8 cellular contexts compared by ENCODE assay signal in the genomic region with DNA sequence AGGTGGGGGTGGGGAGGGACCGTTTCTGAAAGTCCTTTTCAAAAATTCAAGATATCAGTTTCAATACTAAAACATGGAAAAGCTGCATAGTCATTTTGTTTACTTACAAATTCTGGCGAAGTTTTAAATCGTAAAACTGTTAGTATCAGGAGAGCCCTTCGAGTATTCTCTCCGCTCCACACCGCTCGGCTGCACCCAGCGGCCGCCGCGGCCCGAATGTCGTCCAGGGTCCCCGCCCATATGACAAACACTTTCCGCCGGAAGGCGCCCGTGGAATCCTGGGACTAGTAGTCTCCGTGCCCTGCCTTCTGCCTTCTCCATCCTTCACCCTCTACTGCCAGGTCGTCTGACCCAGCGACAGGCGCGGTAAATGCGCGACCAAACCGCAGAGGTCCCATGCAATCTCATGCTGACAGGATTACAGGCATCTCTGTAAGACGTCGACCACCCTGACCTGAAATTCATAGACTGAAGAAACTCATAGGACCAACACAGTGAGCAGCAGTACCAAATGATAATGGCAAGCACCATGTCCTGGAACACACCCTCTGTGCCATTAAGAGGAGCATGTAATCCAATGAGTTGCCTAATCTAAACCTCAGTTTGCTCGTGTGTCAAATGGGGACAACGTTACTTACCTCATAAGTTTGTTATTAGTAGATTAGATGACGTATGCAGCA. TPM values are rescaled to one million over a fixed set of nuclear protein-coding genes. Genes with fewer than 3 reads are reported as not detected.
DNase-seq lines count a peak whose midpoint lies in the region; TF ChIP-seq lines count a peak whose summit lies in the region.

A gene (minus strand): TSS at position 218 of the 680 bp plus-strand sequence. CDS start 25,138 bp downstream, outside the sequence.

- DNase-seq in GM06990 (ENCODE audit: extremely low read depth, insufficient read length), result peak; percentile 82
- DNase-seq in HFFc6, result peak; percentile 79
- DNase-seq in NB4 (ENCODE audit: low read depth), result peak; percentile 91
- DNase-seq in SKM-1 treated with dmso at 0.1 percent for 144 hours (lab: John Stamatoyannopoulos, UW; ENCODE audit: unreplicated experiment), result peak; percentile 92
- DNase-seq in glutamatergic neuron, result peak; percentile 89
- peak; percentile 83 to 91 (median 88) for DNase-seq in ovary
- peak; percentile 88 to 93 for DNase-seq in thyroid gland

- no peaks in the 10 kb centered on the region; the same call in 1 of the 2 replicates for H3K36me3 ChIP-seq in GM06990 (ENCODE audit: control insufficient read depth, insufficient read depth, low read length)
- H3K36me3 ChIP-seq in ovary, result no peaks in the 10 kb centered on the region
- H3K36me3 ChIP-seq in thyroid gland, result peaks cover 0 to 3% of the 10 kb centered on the region in 2 donors

- H3K4me3 Mint-ChIP-seq in HFFc6 (peak within 1 kb of the TSS; percentile 94), glutamatergic neuron (ENCODE audit: unreplicated experiment) (peak within 1 kb of the TSS; percentile 92)
- H3K4me3 Mint-ChIP-seq in activated naive CD8-positive, alpha-beta T cell, result peak within 1 kb of the TSS; percentile 93

- TF ChIP-seq EP300 in ovary (IDR thresholded peaks at IDR 0.05), result no peak

- peak within 1 kb of the TSS; percentile 14 to 40 for H3K27ac ChIP-seq in ovary
- peak within 1 kb of the TSS; percentile 51 to 64 (median 57) for H3K27ac ChIP-seq in thyroid gland

- peaks cover 4% of the 10 kb centered on the region for H3K9me3 Mint-ChIP-seq in HFFc6
- H3K9me3 Mint-ChIP-seq in activated naive CD8-positive, alpha-beta T cell (ENCODE audit: low read depth), result no peaks in the 10 kb centered on the region
- H3K9me3 Mint-ChIP-seq in glutamatergic neuron (ENCODE audit: unreplicated experiment), result peaks cover 17% of the 10 kb centered on the region

- no peaks in the 10 kb centered on the region for H3K9me3 ChIP-seq in ovary
- H3K9me3 ChIP-seq in thyroid gland, result no peaks in the 10 kb centered on the region

- TF ChIP-seq POLR2A in NB4 (IDR thresholded peaks at IDR 0.05; ENCODE audit: extremely low read depth, insufficient read length) (peak; percentile 98), ovary (IDR thresholded peaks at IDR 0.05) (peak; percentile 96), thyroid gland (IDR thresholded peaks at IDR 0.05) (peak; percentile 89 to 97)

- peaks cover 32% of the 10 kb centered on the region for H3K36me3 Mint-ChIP-seq in HFFc6 (ENCODE audit: low read depth)
- H3K36me3 Mint-ChIP-seq in activated naive CD8-positive, alpha-beta T cell, result peaks cover 2% of the 10 kb centered on the region
- H3K36me3 Mint-ChIP-seq in glutamatergic neuron (ENCODE audit: unreplicated experiment), result no peaks in the 10 kb centered on the region

- no peaks in the 10 kb centered on the region for H3K4me1 ChIP-seq in ovary (ENCODE audit: insufficient read depth)
- peaks cover 21 to 37% of the 10 kb centered on the region in 2 donors for H3K4me1 ChIP-seq in thyroid gland

- intact Hi-C loops in ovary (cut with DNase I), result no loop called here
- intact Hi-C loops in thyroid gland (cut with DNase I), result loop anchor here (10.0 kb wide), 2 partner anchors 63 to 297 kb away; no protein-coding TSS in a partner anchor

- H3K4me1 Mint-ChIP-seq in HFFc6 (ENCODE audit: low read depth), result peaks cover 57% of the 10 kb centered on the region
- H3K4me1 Mint-ChIP-seq in activated naive CD8-positive, alpha-beta T cell (ENCODE audit: low read depth), result peaks cover 60% of the 10 kb centered on the region
- peaks cover 10% of the 10 kb centered on the region for H3K4me1 Mint-ChIP-seq in glutamatergic neuron (ENCODE audit: low read depth, unreplicated experiment)

- TF ChIP-seq CTCF in GM06990 (IDR thresholded peaks at IDR 0.05; ENCODE audit: insufficient read depth, low read length, poor library complexity, severe bottlenecking) (no peak), HFFc6 (IDR thresholded peaks at IDR 0.05) (no peak), NB4 (IDR thresholded peaks at IDR 0.05; ENCODE audit: low read depth, low read length) (no peak), glutamatergic neuron (IDR thresholded peaks at IDR 0.05; ENCODE audit: partially characterized antibody, unreplicated experiment) (no peak), ovary (IDR thresholded peaks at IDR 0.05) (peak in 1 of 3 donors; percentile 27), thyroid gland (IDR thresholded peaks at IDR 0.05) (no peak)

- H3K27me3 ChIP-seq in GM06990 (replicated peaks; ENCODE audit: control insufficient read depth, insufficient read depth, low read length) (no peaks in the 10 kb centered on the region), ovary (no peaks in the 10 kb centered on the region), thyroid gland (no peaks in the 10 kb centered on the region)

- H3K4me3 ChIP-seq in GM06990 (replicated peaks; ENCODE audit: low read depth, low read length) (peak within 1 kb of the TSS; percentile 96), NB4 (ENCODE audit: low read depth, low read length) (peak within 1 kb of the TSS; percentile 95), ovary (peak within 1 kb of the TSS; percentile 70), thyroid gland (replicated peaks in 1 of 3) (peak within 1 kb of the TSS; percentile 29 to 55 (median 52))

- 4 to 5% (median 4%) methylated on average over 31 of the region's 31 CpGs for WGBS in ovary, 3 donors
- WGBS in thyroid gland, 2 donors, result 5 to 6% methylated on average over 28 to 31 of the region's 31 CpGs

- H3K27ac Mint-ChIP-seq in HFFc6 (peak within 1 kb of the TSS; percentile 90), glutamatergic neuron (ENCODE audit: unreplicated experiment) (peak within 1 kb of the TSS; percentile 87)
- H3K27ac Mint-ChIP-seq in activated naive CD8-positive, alpha-beta T cell, result peak within 1 kb of the TSS; percentile 91

- H3K27me3 Mint-ChIP-seq in HFFc6 (ENCODE audit: insufficient read depth), result peaks cover 2% of the 10 kb centered on the region
- H3K27me3 Mint-ChIP-seq in activated naive CD8-positive, alpha-beta T cell, result no peaks in the 10 kb centered on the region
- peaks cover 3% of the 10 kb centered on the region for H3K27me3 Mint-ChIP-seq in glutamatergic neuron (ENCODE audit: unreplicated experiment)

RNA-seq across cellular contexts. Expression of the gene that starts here (rescaled TPM):
- total RNA-seq in HFFc6 (2021; fragmentation: NEBNext Ultra II Directional; extraction: Animal tissue kit (Norgen Biotek cat#: 25700)), result 100 to 1,000 TPM in 5 of 6 experiments, 10 to 100 TPM in 1; 89.7 to 127 (median 108) TPM
- total RNA-seq in glutamatergic neuron (ENCODE audit: unreplicated experiment), result 70.3 TPM
- 10 to 100 TPM; 61.8 to 89.7 (median 74.8) TPM for total RNA-seq in ovary
- 10 to 100 TPM in 1 of 2 donors, 1 to 10 TPM in 1; 9.7 to 30.0 TPM for polyA plus RNA-seq in ovary
- 100 to 1,000 TPM in 2 of 4 donors, 10 to 100 TPM in 2; 70.1 to 115 (median 86.9) TPM for total RNA-seq in thyroid gland

Comparison
In these comparisons a context has a peak if more than half of its experiments do, and no peak if none do; other contexts are left out.
1. Peak in every context shown above with its lines: DNase-seq, H3K4me3 ChIP-seq and H3K27ac ChIP-seq.